Comparison of ENCODE assay signal across 21 cellular contexts in the genomic region with DNA sequence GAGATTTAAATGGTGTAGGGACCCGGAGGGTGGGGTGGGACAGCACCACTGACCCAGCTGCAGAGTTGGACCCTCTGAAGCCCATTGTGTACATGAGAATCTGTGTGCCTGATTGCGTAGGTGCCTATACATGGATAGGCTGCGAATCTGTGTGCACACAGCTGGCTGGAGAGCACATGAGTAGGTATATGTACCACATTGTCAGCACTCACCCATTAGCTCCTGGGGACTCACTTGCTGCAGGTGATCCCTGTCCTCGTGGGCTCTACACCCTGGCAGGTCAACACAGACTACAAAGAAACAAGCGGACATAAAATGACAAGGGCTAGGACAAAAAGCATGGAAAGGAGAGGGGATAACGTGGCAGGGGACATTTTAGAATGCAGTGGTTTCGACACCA. TPM values are rescaled to one million over a fixed set of nuclear protein-coding genes. Genes with fewer than 3 reads are reported as not detected.
A peak's percentile ranks its signal among the peaks of the same experiment; 100 is the strongest.
DNase-seq lines count a peak whose midpoint lies in the region; ATAC-seq, FAIRE-seq and TF ChIP-seq lines count a peak whose summit lies in the region.
"Had no signal": no experiment of that assay in that cellular context is flagged by ENCODE, and none has a peak within 500 bp of the region (broad histone marks: within the 10 kb centered on the region; RNA-seq: fewer than 3 reads in every experiment).

No MANE protein-coding gene starts in this region.

- RAD21 ChIA-PET in GM12878 (lab: Charles Lee; ENCODE audit: unreplicated experiment): interaction anchor here (0.7 to 6.8 kb wide), 20 partner anchors 9 to 249 kb away, joined by 3 to 126 read pairs (median 4); partner anchors contain the start of genes HERPUD1 and SLC12A3

- in situ Hi-C loops in IMR-90 (cut with MboI; ENCODE audit: low sequenced_read_pairs): loop anchor here (5.0 kb wide), 1 partner anchor 83 kb away; the partner anchor contains the start of gene SLC12A3
- in situ Hi-C loops in GM12878 (cut with MboI): loop anchor here (5.0 kb wide), 1 partner anchor 83 kb away; the partner anchor contains the start of gene SLC12A3

- no peak overlapping the region for H3K4ac ChIP-seq in IMR-90 (ENCODE audit: low read depth, low read length)

- SMC1A ChIA-PET in GM12878 (lab: Charles Lee; ENCODE audit: uncharacterized antibody, unreplicated experiment): interaction anchor here (1.1 to 5.6 kb wide), 17 partner anchors 10 to 157 kb away, joined by 3 to 86 read pairs (median 6); partner anchors contain the start of gene SLC12A3

- H3K9ac ChIP-seq in IMR-90 (ENCODE audit: low read depth, low read length) (no peak overlapping the region), GM12878 (ENCODE audit: control insufficient read depth, insufficient read depth, low read length) (no peak overlapping the region)

- no peak overlapping the region for H4K91ac ChIP-seq in IMR-90 (ENCODE audit: insufficient read depth, low read depth, low read length)

- TF ChIP-seq POLR2A in IMR-90 (IDR thresholded peaks at IDR 0.05; ENCODE audit: low read depth, low read length) (peak; percentile 28; the same call in 1 of the 2 replicates), GM12878 (IDR thresholded peaks at IDR 0.05; ENCODE audit: low read depth, low read length) (no peak), spleen (IDR thresholded peaks at IDR 0.05) (no peak), thyroid gland (IDR thresholded peaks at IDR 0.05) (no peak)

- TF ChIP-seq CTCF in IMR-90 (conservative IDR thresholded peaks at IDR 0.05; ENCODE audit: low read depth, low read length) (no peak), GM12878 (IDR thresholded peaks at IDR 0.05 in 2 of 3, conservative IDR thresholded peaks at IDR 0.05 in 1 of 3; ENCODE audit: control insufficient read depth in 2 of 3, extremely low read depth in 1 of 3, insufficient read depth in 1 of 3, low read depth in 3 of 3, low read length in 3 of 3) (no peak), spleen (IDR thresholded peaks at IDR 0.05 in 8 of 11, conservative IDR thresholded peaks at IDR 0.05 in 3 of 11) (no peak), thyroid gland (IDR thresholded peaks at IDR 0.05) (no peak)

- no peaks in the 10 kb centered on the region for H3K79me2 ChIP-seq in GM12878 (ENCODE audit: control insufficient read depth, insufficient read depth, low read length)

- H3K9me1 ChIP-seq in IMR-90 (ENCODE audit: insufficient read depth, low read length): 0 out of 2 replicates have a peak, but pooled peaks cover 4% of the 10 kb centered on the region

- no peak overlapping the region for H3K4me3 ChIP-seq in IMR-90 (ENCODE audit: insufficient read depth, low read depth, low read length)
- no peak overlapping the region for H3K4me3 ChIP-seq in GM12878
- no peak overlapping the region for H3K4me3 ChIP-seq in spleen
- no peak overlapping the region for H3K4me3 ChIP-seq in thyroid gland (replicated peaks in 1 of 3)
- H3K4me3 ChIP-seq: colonic mucosa, esophagus squamous epithelium, smooth muscle cell, thoracic aorta had no signal

- no peak for TF ChIP-seq EP300 in GM12878 (IDR thresholded peaks at IDR 0.05; ENCODE audit: borderline replicate concordance in 1 of 2, control insufficient read depth in 1 of 2, low read depth in 2 of 2, low read length in 2 of 2)

- H3K36me3 ChIP-seq in IMR-90 (ENCODE audit: control insufficient read depth, insufficient read depth, low read length): peaks cover 5% of the 10 kb centered on the region
- no peaks in the 10 kb centered on the region for H3K36me3 ChIP-seq in GM12878 (ENCODE audit: control insufficient read depth in 2 of 2, insufficient read depth in 2 of 2, low read length in 1 of 2)
- H3K36me3 ChIP-seq in spleen: peaks cover 0 to 39% (median 12%) of the 10 kb centered on the region in 6 donors
- peaks cover 4 to 14% of the 10 kb centered on the region in 2 donors for H3K36me3 ChIP-seq in thyroid gland
- H3K36me3 ChIP-seq: colonic mucosa had no signal

- H3K4me1 ChIP-seq in IMR-90 (ENCODE audit: control insufficient read depth, insufficient read depth, low read length) (peaks cover under 1% of the 10 kb centered on the region), GM12878 (ENCODE audit: control insufficient read depth, insufficient read depth, low read length) (peaks cover 18% of the 10 kb centered on the region), spleen (peaks cover 0 to 36% (median 24%) of the 10 kb centered on the region in 6 donors), thyroid gland (no peaks in the 10 kb centered on the region)
- H3K4me1 ChIP-seq: colonic mucosa had no signal

- H3K4me1 Mint-ChIP-seq in activated T-cell treated with anti-CD3 and anti-CD28 coated beads, Interleukin-2, amount 50 U/mL, for 72 hours (ENCODE audit: low read depth): peaks cover 56% of the 10 kb centered on the region

- H3K4me3 Mint-ChIP-seq in activated T-cell treated with anti-CD3 and anti-CD28 coated beads, Interleukin-2, amount 50 U/mL, for 72 hours: no peak overlapping the region
- H3K4me3 Mint-ChIP-seq: endodermal cell had no signal

- H3K27me3 ChIP-seq in IMR-90 (ENCODE audit: control insufficient read depth, insufficient read depth, low read length): no peaks in the 10 kb centered on the region
- no peaks in the 10 kb centered on the region for H3K27me3 ChIP-seq in GM12878 (replicated peaks in 1 of 2; ENCODE audit: control insufficient read depth in 2 of 2, insufficient read depth in 2 of 2, low read length in 1 of 2)
- H3K27me3 ChIP-seq in spleen (replicated peaks in 1 of 7): no peaks in the 10 kb centered on the region
- H3K27me3 ChIP-seq in thyroid gland: no peaks in the 10 kb centered on the region
- H3K27me3 ChIP-seq: colonic mucosa had no signal

- peaks cover 2 to 19% of the 10 kb centered on the region in 2 donors for H3K36me3 Mint-ChIP-seq in activated T-cell treated with anti-CD3 and anti-CD28 coated beads, Interleukin-2, amount 50 U/mL, for 72 hours (ENCODE audit: insufficient read depth in 2 of 2)

- peak; percentile 12 to 15 for ATAC-seq in activated T-cell treated with anti-CD3 and anti-CD28 coated beads, Interleukin-2, amount 50 U/mL, for 72 hours (replicated peaks in 1 of 2)
- ATAC-seq in IMR-90 (ENCODE audit: low read depth) (no peak), GM12878 (no peak)

- H2AFZ ChIP-seq in IMR-90 (replicated peaks; ENCODE audit: low read length, poor library complexity) (peak overlapping the region; percentile 46), GM12878 (ENCODE audit: control insufficient read depth, low read depth, low read length) (peak overlapping the region; percentile 12; the same call in 1 of the 2 replicates)

- H3K27ac ChIP-seq in IMR-90 (ENCODE audit: insufficient read depth, low read length): no peak overlapping the region
- H3K27ac ChIP-seq in GM12878 (ENCODE audit: control insufficient read depth, insufficient read depth): no peak overlapping the region
- peak overlapping the region in 3 of 8 donors; percentile 36 to 69 (median 49) for H3K27ac ChIP-seq in spleen
- H3K27ac ChIP-seq in thyroid gland: no peak overlapping the region
- H3K27ac ChIP-seq: C4-2B, colonic mucosa, thoracic aorta had no signal

- H3K56ac ChIP-seq in IMR-90 (ENCODE audit: extremely low read depth, insufficient read depth, low read length): no peak overlapping the region

- no peak overlapping the region for H2BK20ac ChIP-seq in IMR-90 (ENCODE audit: low read depth, low read length)

- intact Hi-C loops in IMR-90 (cut with micrococcal nuclease) (loop anchor here (2.0 kb wide), 1 partner anchor 158 kb away; no protein-coding TSS in a partner anchor), GM12878 (cut with micrococcal nuclease; ENCODE audit: unreplicated experiment) (no loop called here), spleen (cut with DNase I; ENCODE audit: low total_unique reads) (no loop called here), thyroid gland (cut with DNase I) (loop anchor here (5.0 kb wide), 1 partner anchor 83 kb away; the partner anchor contains the start of gene SLC12A3)

- no peak overlapping the region for H3K14ac ChIP-seq in IMR-90 (replicated peaks; ENCODE audit: low read depth, low read length)

- H3K9me3 ChIP-seq in IMR-90 (ENCODE audit: control insufficient read depth, insufficient read depth, low read length) (no peaks in the 10 kb centered on the region), GM12878 (replicated peaks; ENCODE audit: control insufficient read depth, insufficient read depth, low read length) (no peaks in the 10 kb centered on the region), spleen (no peaks in the 10 kb centered on the region), thyroid gland (no peaks in the 10 kb centered on the region)
- H3K9me3 ChIP-seq: colonic mucosa, esophagus squamous epithelium, thoracic aorta had no signal

- FAIRE-seq in GM12878 (lab: Jason Lieb, UNC): no peak
- FAIRE-seq: frontal cortex had no signal

- no TSS peak for BruUV-seq in IMR-90 (replicated peaks; lab: Mats Ljungman, UMichigan)
- no TSS peak for BruUV-seq in GM12878 (replicated peaks; lab: Mats Ljungman, UMichigan)

- WGBS in IMR-90 (ENCODE audit: extremely low coverage in 2 of 2, insufficient read length in 1 of 2), 2 experiments: 72% methylated on average over 4 of the region's 7 CpGs; no CpG with 5 or more reads in 1 of the 2 experiments
- 77% methylated on average over 7 of the region's 7 CpGs for WGBS in GM12878 (ENCODE audit: insufficient coverage, insufficient replicate concordance, low lambda C conversion rate, missing lambda C conversion rate)
- 82 to 89% (median 85%) methylated on average over 7 of the region's 7 CpGs for WGBS in spleen, 5 donors
- 83 to 90% methylated on average over 7 of the region's 7 CpGs for WGBS in thyroid gland, 2 donors

- peak overlapping the region; percentile 62 for H3K27ac Mint-ChIP-seq in activated T-cell treated with anti-CD3 and anti-CD28 coated beads, Interleukin-2, amount 50 U/mL, for 72 hours
- H3K27ac Mint-ChIP-seq: endodermal cell had no signal

- TF ChIP-seq RAD21 in IMR-90 (IDR thresholded peaks at IDR 0.05; ENCODE audit: low read length) (no peak), GM12878 (IDR thresholded peaks at IDR 0.05; ENCODE audit: insufficient read depth, low read depth, low read length) (no peak)

- H2BK5ac ChIP-seq in IMR-90 (ENCODE audit: low read depth, low read length, poor library complexity, severe bottlenecking): no peak overlapping the region

- H2BK120ac ChIP-seq in IMR-90 (ENCODE audit: low read depth, low read length): no peak overlapping the region

- no peaks in the 10 kb centered on the region for H3K9me3 Mint-ChIP-seq in activated T-cell treated with anti-CD3 and anti-CD28 coated beads, Interleukin-2, amount 50 U/mL, for 72 hours

- H3K18ac ChIP-seq in IMR-90 (ENCODE audit: low read depth, low read length): no peak overlapping the region

- no peak overlapping the region for H3K23ac ChIP-seq in IMR-90 (ENCODE audit: low read depth, low read length)

- no peak overlapping the region for H4K8ac ChIP-seq in IMR-90 (ENCODE audit: low read depth in 2 of 2, low read length in 2 of 2)

- H2AK5ac ChIP-seq in IMR-90 (ENCODE audit: low read depth, low read length): no peak overlapping the region

- POLR2A ChIA-PET in IMR-90 (lab: Charles Lee; ENCODE audit: unreplicated experiment) (no interaction called here), GM12878 (lab: Charles Lee) (interaction anchor here (1.3 to 2.7 kb wide), 6 partner anchors 8 to 85 kb away, joined by 3 to 19 read pairs (median 7); no protein-coding TSS in a partner anchor)

- no peaks in the 10 kb centered on the region for H3K27me3 Mint-ChIP-seq in activated T-cell treated with anti-CD3 and anti-CD28 coated beads, Interleukin-2, amount 50 U/mL, for 72 hours (ENCODE audit: low read depth)

- CTCF ChIA-PET in IMR-90 (lab: Yijun Ruan, JAX): interaction anchor here (0.5 to 1.3 kb wide), 4 partner anchors 9 to 69 kb away, joined by 3 to 5 read pairs (median 4); no protein-coding TSS in a partner anchor
- CTCF ChIA-PET in GM12878 (lab: Yijun Ruan, JAX): interaction anchor here (0.7 to 6.3 kb wide), 23 partner anchors 9 to 158 kb away, joined by 3 to 247 read pairs (median 6); partner anchors contain the start of genes CETP and SLC12A3

- H2BK15ac ChIP-seq in IMR-90 (ENCODE audit: low read depth, low read length): no peak overlapping the region

- peaks cover 11% of the 10 kb centered on the region for H4K20me1 ChIP-seq in IMR-90 (ENCODE audit: insufficient read depth, low read length)
- no peaks in the 10 kb centered on the region for H4K20me1 ChIP-seq in GM12878 (ENCODE audit: control insufficient read depth, insufficient read depth)

- H3K79me1 ChIP-seq in IMR-90 (ENCODE audit: low read depth in 1 of 2, low read length in 2 of 2): peaks cover 0 to under 1% of the 10 kb centered on the region in 2 experiments; a peak in 1 of 4 replicates

- H3K4me2 ChIP-seq in IMR-90 (ENCODE audit: low read depth, low read length): no peak overlapping the region
- H3K4me2 ChIP-seq in GM12878 (ENCODE audit: control insufficient read depth, insufficient read depth): peak overlapping the region; percentile 34
- H3K4me2 ChIP-seq: smooth muscle cell had no signal

- DNase-seq in activated T-cell treated with anti-CD3 and anti-CD28 coated beads, Interleukin-2, amount 50 U/mL, for 72 hours: no peak
- no peak for DNase-seq in activated T-cell treated with anti-CD3 and anti-CD28 coated beads for 4 hours
- no peak for DNase-seq in IMR-90
- DNase-seq in GM12878 (ENCODE audit: low read depth, low spot score): no peak
- peak; percentile 50 for DNase-seq in spleen
- no peak for DNase-seq in activated gamma-delta T cell treated with Interleukin-2 at 50 U/mL for 16 hours
- DNase-seq in thyroid gland: no peak
- DNase-seq in stimulated activated naive CD4-positive, alpha-beta T cell treated with Interleukin-2 at 50 U/mL for 16 hours (lab: John Stamatoyannopoulos, UW): no peak
- DNase-seq: colonic mucosa, esophagus squamous epithelium, left colon, mesenchymal stem cell, NCI-H2081 treated with DMSO at 0.1 percent for 48 hours, nucleus accumbens, PC-3 had no signal

- H4K5ac ChIP-seq in IMR-90 (ENCODE audit: low read depth, low read length): no peak overlapping the region

- dilution Hi-C loops in IMR-90 (cut with HindIII; ENCODE audit: low sequenced_read_pairs, unreplicated experiment): no loop called here

- H2AK9ac ChIP-seq in IMR-90 (replicated peaks; ENCODE audit: low read depth, low read length, poor library complexity): no peak overlapping the region

RNA-seq across cellular contexts. Expression of gene CETP, which starts 11.3 kb away (rescaled TPM):
- under 1 TPM in 1 of 2 donors, not detected in 1; 0.36 TPM for total RNA-seq in activated T-cell treated with anti-CD3 and anti-CD28 coated beads, Interleukin-2, amount 50 U/mL, for 72 hours
- not detected in 2 replicates for total RNA-seq in IMR-90 (2012; rRNA removed)
- polyA plus RNA-seq in IMR-90 (2012; rRNA removed): not detected in 2 replicates
- not detected in 2 replicates for polyA plus RNA-seq in IMR-90 (2012; cell fraction: cytosol; rRNA removed)
- polyA plus RNA-seq in IMR-90 (2012; cell fraction: nucleus; rRNA removed; ENCODE audit: low replicate concordance): 0.07 and 0.18 TPM in 2 replicates
- total RNA-seq in GM12878 (2013; cell fraction: nucleolus; rRNA removed): 2.0 and 2.9 TPM in 2 replicates
- total RNA-seq in GM12878 (2014; rRNA removed): 1.9 and 2.3 TPM in 2 replicates
- 1.2 and 1.3 TPM in 2 replicates for total RNA-seq in GM12878 (2014; rRNA removed; fragmentation: Illumina TruSeq; extraction: Trizol)
- total RNA-seq in GM12878 (2021): 0.77 and 1.4 TPM in 2 replicates
- polyA plus RNA-seq in GM12878 (2011; ENCODE audit: low read depth): 0.92 TPM
- 4.5 and 6.4 TPM in 2 replicates for polyA plus RNA-seq in GM12878 (2011; rRNA removed)
- polyA plus RNA-seq in GM12878 (2011; cell fraction: cytosol; rRNA removed): 4.8 and 5.3 TPM in 2 replicates
- polyA plus RNA-seq in GM12878 (2011; cell fraction: nucleus; rRNA removed): 2.6 and 3.7 TPM in 2 replicates
- 1.2 and 2.1 TPM in 2 replicates for polyA plus RNA-seq in GM12878 (2012)
- 0.90 and 1.2 TPM in 2 replicates for polyA plus RNA-seq in GM12878 (2014; fragmentation: Illumina TruSeq; extraction: Trizol)
- 1 to 10 TPM; 2.4 to 2.9 TPM for polyA plus RNA-seq in GM12878 (2014; fragmentation: Nextera tagmentation; extraction: Ambion mirVana)
- polyA plus RNA-seq in GM12878 (2014; rRNA removed): 1.4 and 1.5 TPM in 2 replicates
- polyA plus RNA-seq in GM12878 (2016; fragmentation: Nextera tagmentation; extraction: Ambion mirVana): 1 to 10 TPM; 2.3 to 2.9 TPM
- 3.1 and 3.4 TPM in 2 replicates for polyA minus RNA-seq in GM12878 (2011; rRNA and poly(A)+ RNA removed)
- polyA minus RNA-seq in GM12878 (2011; cell fraction: cytosol; rRNA and poly(A)+ RNA removed): 0.94 and 1.3 TPM in 2 replicates
- polyA minus RNA-seq in GM12878 (2011; cell fraction: nucleus; rRNA and poly(A)+ RNA removed): 0.85 and 0.96 TPM in 2 replicates
- total RNA-seq in spleen: 10 to 100 TPM; 15.4 to 73.8 (median 34.5) TPM
- 10 to 100 TPM in 1 of 3 donors, 1 to 10 TPM in 2; 7.6 to 13.8 (median 9.8) TPM for polyA plus RNA-seq in spleen
- total RNA-seq in thyroid gland: 1 to 10 TPM in 3 of 4 donors, under 1 TPM in 1; 0.40 to 4.0 (median 1.7) TPM
- total RNA-seq: colonic mucosa, endodermal cell, MCF 10A, PC-3, smooth muscle cell, thoracic aorta had no signal
- polyA plus RNA-seq: smooth muscle cell had no signal

RNA-seq across cellular contexts. Expression of gene HERPUD1, which starts 18.5 kb away (rescaled TPM):
- total RNA-seq in activated T-cell treated with anti-CD3 and anti-CD28 coated beads, Interleukin-2, amount 50 U/mL, for 72 hours: 100 to 1,000 TPM; 350 to 403 TPM
- total RNA-seq in IMR-90 (2012; rRNA removed) (83.3 and 148 TPM in 2 replicates), GM12878 (2014; rRNA removed) (69.9 and 80.4 TPM in 2 replicates), GM12878 (2014; rRNA removed; fragmentation: Illumina TruSeq; extraction: Trizol) (102 and 107 TPM in 2 replicates), GM12878 (2021) (129 and 143 TPM in 2 replicates), spleen (100 to 1,000 TPM; 162 to 370 (median 205) TPM), thyroid gland (100 to 1,000 TPM; 212 to 659 (median 321) TPM)
- polyA plus RNA-seq in IMR-90 (2012; rRNA removed) (122 and 130 TPM in 2 replicates), GM12878 (2011; rRNA removed) (119 and 178 TPM in 2 replicates), GM12878 (2014; fragmentation: Illumina TruSeq; extraction: Trizol) (138 and 149 TPM in 2 replicates), GM12878 (2014; fragmentation: Nextera tagmentation; extraction: Ambion mirVana) (10 to 100 TPM; 32.6 to 68.1 TPM), GM12878 (2014; rRNA removed) (99.0 and 129 TPM in 2 replicates), GM12878 (2016; fragmentation: Nextera tagmentation; extraction: Ambion mirVana) (100 to 1,000 TPM; 204 to 212 TPM), spleen (100 to 1,000 TPM in 1 of 3 donors, 10 to 100 TPM in 2; 84.1 to 105 (median 92.5) TPM)
- polyA plus RNA-seq in IMR-90 (2012; cell fraction: cytosol; rRNA removed): 188 and 191 TPM in 2 replicates
- 154 and 210 TPM in 2 replicates for polyA plus RNA-seq in IMR-90 (2012; cell fraction: nucleus; rRNA removed; ENCODE audit: low replicate concordance)
- 346 and 347 TPM in 2 replicates for total RNA-seq in GM12878 (2013; cell fraction: nucleolus; rRNA removed)
- polyA plus RNA-seq in GM12878 (2011; ENCODE audit: low read depth): 132 TPM
- polyA plus RNA-seq in GM12878 (2011; cell fraction: cytosol; rRNA removed): 111 and 123 TPM in 2 replicates
- 83.2 and 124 TPM in 2 replicates for polyA plus RNA-seq in GM12878 (2011; cell fraction: nucleus; rRNA removed)
- 141 and 168 TPM in 2 replicates for polyA plus RNA-seq in GM12878 (2012)
- polyA minus RNA-seq in GM12878 (2011; rRNA and poly(A)+ RNA removed): 110 and 134 TPM in 2 replicates
- 46.4 and 58.4 TPM in 2 replicates for polyA minus RNA-seq in GM12878 (2011; cell fraction: cytosol; rRNA and poly(A)+ RNA removed)
- polyA minus RNA-seq in GM12878 (2011; cell fraction: nucleus; rRNA and poly(A)+ RNA removed): 93.1 and 103 TPM in 2 replicates

RNA-seq across cellular contexts. Expression of gene NLRC5, which starts 38.9 kb away (rescaled TPM):
- 100 to 1,000 TPM; 239 to 256 TPM for total RNA-seq in activated T-cell treated with anti-CD3 and anti-CD28 coated beads, Interleukin-2, amount 50 U/mL, for 72 hours
- total RNA-seq in IMR-90 (2012; rRNA removed): 5.3 and 9.1 TPM in 2 replicates
- 14.9 and 15.8 TPM in 2 replicates for polyA plus RNA-seq in IMR-90 (2012; rRNA removed)
- polyA plus RNA-seq in IMR-90 (2012; cell fraction: cytosol; rRNA removed): 6.1 and 7.0 TPM in 2 replicates
- polyA plus RNA-seq in IMR-90 (2012; cell fraction: nucleus; rRNA removed; ENCODE audit: low replicate concordance): 69.7 and 95.5 TPM in 2 replicates
- total RNA-seq in GM12878 (2013; cell fraction: nucleolus; rRNA removed): 626 and 671 TPM in 2 replicates
- total RNA-seq in GM12878 (2014; rRNA removed): 60.3 and 65.3 TPM in 2 replicates
- 49.2 and 54.3 TPM in 2 replicates for total RNA-seq in GM12878 (2014; rRNA removed; fragmentation: Illumina TruSeq; extraction: Trizol)
- total RNA-seq in GM12878 (2021): 86.2 and 105 TPM in 2 replicates
- 26.2 TPM for polyA plus RNA-seq in GM12878 (2011; ENCODE audit: low read depth)
- 62.1 and 88.8 TPM in 2 replicates for polyA plus RNA-seq in GM12878 (2011; rRNA removed)
- polyA plus RNA-seq in GM12878 (2011; cell fraction: cytosol; rRNA removed): 73.8 and 102 TPM in 2 replicates
- polyA plus RNA-seq in GM12878 (2011; cell fraction: nucleus; rRNA removed): 528 TPM in 2 replicates
- polyA plus RNA-seq in GM12878 (2012): 39.6 and 49.1 TPM in 2 replicates
- 51.5 and 73.0 TPM in 2 replicates for polyA plus RNA-seq in GM12878 (2014; fragmentation: Illumina TruSeq; extraction: Trizol)
- 10 to 100 TPM; 13.1 to 14.2 TPM for polyA plus RNA-seq in GM12878 (2014; fragmentation: Nextera tagmentation; extraction: Ambion mirVana)
- 83.8 and 84.2 TPM in 2 replicates for polyA plus RNA-seq in GM12878 (2014; rRNA removed)
- 10 to 100 TPM; 43.7 to 49.1 TPM for polyA plus RNA-seq in GM12878 (2016; fragmentation: Nextera tagmentation; extraction: Ambion mirVana)
- 197 and 272 TPM in 2 replicates for polyA minus RNA-seq in GM12878 (2011; rRNA and poly(A)+ RNA removed)
- 42.9 and 54.2 TPM in 2 replicates for polyA minus RNA-seq in GM12878 (2011; cell fraction: cytosol; rRNA and poly(A)+ RNA removed)
- 281 and 428 TPM in 2 replicates for polyA minus RNA-seq in GM12878 (2011; cell fraction: nucleus; rRNA and poly(A)+ RNA removed)
- total RNA-seq in spleen: 100 to 1,000 TPM; 206 to 401 (median 237) TPM
- polyA plus RNA-seq in spleen: 100 to 1,000 TPM in 2 of 3 donors, 10 to 100 TPM in 1; 52.0 to 175 (median 161) TPM
- 10 to 100 TPM; 14.1 to 33.5 (median 20.5) TPM for total RNA-seq in thyroid gland

Comparison
In these comparisons a context has a peak if more than half of its experiments do, and no peak if none do; other contexts are left out.
1. ATAC-seq: peak in activated T-cell treated with anti-CD3 and anti-CD28 coated beads, Interleukin-2, amount 50 U/mL, for 72 hours (2 of 2); none in IMR-90 (single experiment) and GM12878 (single experiment).
2. intact Hi-C loops: an anchor here in IMR-90 (2.0 kb wide) and thyroid gland (5.0 kb wide); none called in GM12878 and spleen.